In the genomic region with DNA sequence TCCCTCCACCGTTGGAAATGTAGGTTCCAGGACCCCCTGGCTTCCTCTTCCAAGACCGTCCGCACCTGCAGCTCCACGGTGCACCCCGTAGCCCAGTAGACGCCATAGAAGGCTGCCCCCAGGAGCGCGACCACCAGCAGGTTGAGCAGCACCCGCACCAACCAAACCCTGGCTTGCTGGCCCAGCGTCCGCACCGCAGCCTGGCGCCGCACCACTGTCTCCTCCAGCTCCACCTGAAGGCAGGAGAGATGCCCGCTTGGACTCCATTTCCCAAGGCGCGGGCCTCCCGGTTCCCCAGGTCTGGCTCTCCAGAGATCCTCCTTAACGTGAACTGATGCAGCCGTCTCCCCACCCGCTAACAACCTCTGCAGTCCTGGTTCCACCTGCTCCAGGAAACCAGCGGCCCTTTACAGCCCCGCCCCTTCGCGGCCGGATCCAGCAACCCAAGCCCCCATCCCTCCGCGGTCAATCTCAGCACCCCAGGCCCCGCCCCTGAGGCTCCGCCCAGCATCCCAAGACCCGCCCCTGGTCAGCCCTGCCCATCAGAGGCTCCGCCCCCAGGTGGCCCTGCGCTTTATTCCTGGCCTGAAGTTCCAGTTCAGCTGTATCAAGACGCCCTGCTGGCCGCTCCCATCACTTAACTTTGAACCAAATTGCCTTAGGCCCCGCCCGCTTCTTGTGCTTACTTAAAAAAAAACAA, we compare ENCODE assay signal across 1 cellular context.
TF ChIP-seq lines count a peak whose summit lies in the region.

No MANE protein-coding gene starts in this region.

TF ChIP-seq in K562, 482 proteins besides CTCF, POLR2A, EP300 and RAD21 (continues in another document):
- TF ChIP-seq NRF1 (conservative IDR thresholded peaks at IDR 0.05 in 1 of 2, IDR thresholded peaks at IDR 0.05 in 1 of 2) (peak; percentile 51 to 61), ZNF124 (CRISPR knock-in tag; IDR thresholded peaks at IDR 0.05) (no peak), NFXL1 (CRISPR knock-in tag; IDR thresholded peaks at IDR 0.05) (no peak), SAFB (IDR thresholded peaks at IDR 0.05; ENCODE audit: borderline replicate concordance, low read depth, low read length) (no peak), BRD9 (IDR thresholded peaks at IDR 0.05; ENCODE audit: low read depth, partially characterized antibody) (no peak), ZNF785 (CRISPR knock-in tag; IDR thresholded peaks at IDR 0.05) (no peak), NR2C1 (IDR thresholded peaks at IDR 0.05) (no peak), NR2C1 (tag; IDR thresholded peaks at IDR 0.05) (no peak), MTA2 (IDR thresholded peaks at IDR 0.05; ENCODE audit: low read depth) (no peak), ZNF197 (CRISPR knock-in tag; IDR thresholded peaks at IDR 0.05; ENCODE audit: low read depth) (no peak), KLF16 (IDR thresholded peaks at IDR 0.05) (0 out of 2 replicates have a peak, but pooled peaks have one; percentile 7), MEF2D (tag; conservative IDR thresholded peaks at IDR 0.05; ENCODE audit: low read depth) (no peak), NFE2 (IDR thresholded peaks at IDR 0.05; ENCODE audit: low read depth) (no peak), MTF1 (CRISPR knock-in tag; IDR thresholded peaks at IDR 0.05; ENCODE audit: borderline replicate concordance) (no peak), RBM34 (IDR thresholded peaks at IDR 0.05; ENCODE audit: borderline replicate concordance, insufficient read depth, low read length) (no peak), SMC3 (conservative IDR thresholded peaks at IDR 0.05; ENCODE audit: insufficient read depth, low read depth, low read length) (no peak), SMAD4 (CRISPR knock-in tag; conservative IDR thresholded peaks at IDR 0.05) (no peak), ZNF695 (CRISPR knock-in tag; IDR thresholded peaks at IDR 0.05) (no peak), HNRNPLL (IDR thresholded peaks at IDR 0.05; ENCODE audit: low read depth, low read length, poor library complexity, severe bottlenecking) (peak; percentile 15), HDAC8 (tag; IDR thresholded peaks at IDR 0.05) (no peak), SMARCB1 (IDR thresholded peaks at IDR 0.05; ENCODE audit: insufficient read length, low read depth) (no peak), ZNF3 (CRISPR knock-in tag; IDR thresholded peaks at IDR 0.05) (no peak), WHSC1 (IDR thresholded peaks at IDR 0.05; ENCODE audit: low read length) (no peak), ELF2 (CRISPR knock-in tag; IDR thresholded peaks at IDR 0.05) (no peak), PHF8 (IDR thresholded peaks at IDR 0.05; ENCODE audit: borderline replicate concordance, low read length) (no peak), ZNF143 (CRISPR knock-in tag; IDR thresholded peaks at IDR 0.05) (no peak), ZNF384 (IDR thresholded peaks at IDR 0.05; ENCODE audit: low read depth, low read length) (peak; percentile 60; the same call in 1 of the 2 replicates), ZNF780A (CRISPR knock-in tag; IDR thresholded peaks at IDR 0.05) (no peak), ZKSCAN3 (CRISPR knock-in tag; IDR thresholded peaks at IDR 0.05) (no peak), PML (IDR thresholded peaks at IDR 0.05; ENCODE audit: low read length) (no peak), SIN3A (IDR thresholded peaks at IDR 0.05; ENCODE audit: borderline replicate concordance in 2 of 2, control insufficient read depth in 1 of 2, low read depth in 2 of 2, low read length in 2 of 2) (0 out of 4 replicates have a peak, but pooled peaks of 1 of the 2 experiments have one; percentile 31), RBM22 (IDR thresholded peaks at IDR 0.05; ENCODE audit: low read depth, low read length, poor library complexity, severe bottlenecking) (no peak), TAF1 (IDR thresholded peaks at IDR 0.05; ENCODE audit: control insufficient read depth, extremely low read depth, insufficient read depth, low read length, severe bottlenecking) (no peak), MYC (IDR thresholded peaks at IDR 0.05; ENCODE audit: low read depth, low read length) (no peak), MYC (CRISPR knock-in tag; IDR thresholded peaks at IDR 0.05; ENCODE audit: borderline replicate concordance, low read depth) (no peak), NONO (IDR thresholded peaks at IDR 0.05; ENCODE audit: low read depth in 2 of 2, low read length in 1 of 2) (no peak), SNRNP70 (optimal IDR thresholded peaks at IDR 0.05; ENCODE audit: low read depth, low read length) (no peak), RCOR1 (IDR thresholded peaks at IDR 0.05; ENCODE audit: borderline replicate concordance in 1 of 2, low read depth in 2 of 2, low read length in 2 of 2) (peak in 1 of 2 experiments; percentile 69; a peak in 2 of 4 replicates), DDX20 (tag; IDR thresholded peaks at IDR 0.05; ENCODE audit: low read depth) (no peak)
- TF ChIP-seq, protein P1, sequence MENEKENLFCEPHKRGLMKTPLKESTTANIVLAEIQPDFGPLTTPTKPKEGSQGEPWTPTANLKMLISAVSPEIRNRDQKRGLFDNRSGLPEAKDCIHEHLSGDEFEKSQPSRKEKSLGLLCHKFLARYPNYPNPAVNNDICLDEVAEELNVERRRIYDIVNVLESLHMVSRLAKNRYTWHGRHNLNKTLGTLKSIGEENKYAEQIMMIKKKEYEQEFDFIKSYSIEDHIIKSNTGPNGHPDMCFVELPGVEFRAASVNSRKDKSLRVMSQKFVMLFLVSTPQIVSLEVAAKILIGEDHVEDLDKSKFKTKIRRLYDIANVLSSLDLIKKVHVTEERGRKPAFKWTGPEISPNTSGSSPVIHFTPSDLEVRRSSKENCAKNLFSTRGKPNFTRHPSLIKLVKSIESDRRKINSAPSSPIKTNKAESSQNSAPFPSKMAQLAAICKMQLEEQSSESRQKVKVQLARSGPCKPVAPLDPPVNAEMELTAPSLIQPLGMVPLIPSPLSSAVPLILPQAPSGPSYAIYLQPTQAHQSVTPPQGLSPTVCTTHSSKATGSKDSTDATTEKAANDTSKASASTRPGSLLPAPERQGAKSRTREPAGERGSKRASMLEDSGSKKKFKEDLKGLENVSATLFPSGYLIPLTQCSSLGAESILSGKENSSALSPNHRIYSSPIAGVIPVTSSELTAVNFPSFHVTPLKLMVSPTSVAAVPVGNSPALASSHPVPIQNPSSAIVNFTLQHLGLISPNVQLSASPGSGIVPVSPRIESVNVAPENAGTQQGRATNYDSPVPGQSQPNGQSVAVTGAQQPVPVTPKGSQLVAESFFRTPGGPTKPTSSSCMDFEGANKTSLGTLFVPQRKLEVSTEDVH (IDR thresholded peaks at IDR 0.05; ENCODE audit: low read depth, partially characterized antibody): no peak
- TF ChIP-seq, protein P2, sequence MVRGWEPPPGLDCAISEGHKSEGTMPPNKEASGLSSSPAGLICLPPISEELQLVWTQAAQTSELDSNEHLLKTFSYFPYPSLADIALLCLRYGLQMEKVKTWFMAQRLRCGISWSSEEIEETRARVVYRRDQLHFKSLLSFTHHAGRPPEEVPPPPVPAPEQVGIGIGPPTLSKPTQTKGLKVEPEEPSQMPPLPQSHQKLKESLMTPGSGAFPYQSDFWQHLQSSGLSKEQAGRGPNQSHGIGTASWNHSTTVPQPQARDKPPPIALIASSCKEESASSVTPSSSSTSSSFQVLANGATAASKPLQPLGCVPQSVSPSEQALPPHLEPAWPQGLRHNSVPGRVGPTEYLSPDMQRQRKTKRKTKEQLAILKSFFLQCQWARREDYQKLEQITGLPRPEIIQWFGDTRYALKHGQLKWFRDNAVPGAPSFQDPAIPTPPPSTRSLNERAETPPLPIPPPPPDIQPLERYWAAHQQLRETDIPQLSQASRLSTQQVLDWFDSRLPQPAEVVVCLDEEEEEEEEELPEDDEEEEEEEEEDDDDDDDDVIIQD (CRISPR knock-in tag; IDR thresholded peaks at IDR 0.05): no peak
- TF ChIP-seq, protein P3, sequence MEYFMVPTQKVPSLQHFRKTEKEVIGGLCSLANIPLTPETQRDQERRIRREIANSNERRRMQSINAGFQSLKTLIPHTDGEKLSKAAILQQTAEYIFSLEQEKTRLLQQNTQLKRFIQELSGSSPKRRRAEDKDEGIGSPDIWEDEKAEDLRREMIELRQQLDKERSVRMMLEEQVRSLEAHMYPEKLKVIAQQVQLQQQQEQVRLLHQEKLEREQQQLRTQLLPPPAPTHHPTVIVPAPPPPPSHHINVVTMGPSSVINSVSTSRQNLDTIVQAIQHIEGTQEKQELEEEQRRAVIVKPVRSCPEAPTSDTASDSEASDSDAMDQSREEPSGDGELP (CRISPR knock-in tag; IDR thresholded peaks at IDR 0.05; ENCODE audit: borderline replicate concordance): peak; percentile 58; the same call in 1 of the 2 replicates
- TF ChIP-seq, protein P4, sequence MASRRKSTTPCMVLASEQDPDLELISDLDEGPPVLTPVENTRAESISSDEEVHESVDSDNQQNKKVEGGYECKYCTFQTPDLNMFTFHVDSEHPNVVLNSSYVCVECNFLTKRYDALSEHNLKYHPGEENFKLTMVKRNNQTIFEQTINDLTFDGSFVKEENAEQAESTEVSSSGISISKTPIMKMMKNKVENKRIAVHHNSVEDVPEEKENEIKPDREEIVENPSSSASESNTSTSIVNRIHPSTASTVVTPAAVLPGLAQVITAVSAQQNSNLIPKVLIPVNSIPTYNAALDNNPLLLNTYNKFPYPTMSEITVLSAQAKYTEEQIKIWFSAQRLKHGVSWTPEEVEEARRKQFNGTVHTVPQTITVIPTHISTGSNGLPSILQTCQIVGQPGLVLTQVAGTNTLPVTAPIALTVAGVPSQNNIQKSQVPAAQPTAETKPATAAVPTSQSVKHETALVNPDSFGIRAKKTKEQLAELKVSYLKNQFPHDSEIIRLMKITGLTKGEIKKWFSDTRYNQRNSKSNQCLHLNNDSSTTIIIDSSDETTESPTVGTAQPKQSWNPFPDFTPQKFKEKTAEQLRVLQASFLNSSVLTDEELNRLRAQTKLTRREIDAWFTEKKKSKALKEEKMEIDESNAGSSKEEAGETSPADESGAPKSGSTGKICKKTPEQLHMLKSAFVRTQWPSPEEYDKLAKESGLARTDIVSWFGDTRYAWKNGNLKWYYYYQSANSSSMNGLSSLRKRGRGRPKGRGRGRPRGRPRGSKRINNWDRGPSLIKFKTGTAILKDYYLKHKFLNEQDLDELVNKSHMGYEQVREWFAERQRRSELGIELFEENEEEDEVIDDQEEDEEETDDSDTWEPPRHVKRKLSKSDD (conservative IDR thresholded peaks at IDR 0.05; ENCODE audit: low read length): no peak
- TF ChIP-seq, protein P5, sequence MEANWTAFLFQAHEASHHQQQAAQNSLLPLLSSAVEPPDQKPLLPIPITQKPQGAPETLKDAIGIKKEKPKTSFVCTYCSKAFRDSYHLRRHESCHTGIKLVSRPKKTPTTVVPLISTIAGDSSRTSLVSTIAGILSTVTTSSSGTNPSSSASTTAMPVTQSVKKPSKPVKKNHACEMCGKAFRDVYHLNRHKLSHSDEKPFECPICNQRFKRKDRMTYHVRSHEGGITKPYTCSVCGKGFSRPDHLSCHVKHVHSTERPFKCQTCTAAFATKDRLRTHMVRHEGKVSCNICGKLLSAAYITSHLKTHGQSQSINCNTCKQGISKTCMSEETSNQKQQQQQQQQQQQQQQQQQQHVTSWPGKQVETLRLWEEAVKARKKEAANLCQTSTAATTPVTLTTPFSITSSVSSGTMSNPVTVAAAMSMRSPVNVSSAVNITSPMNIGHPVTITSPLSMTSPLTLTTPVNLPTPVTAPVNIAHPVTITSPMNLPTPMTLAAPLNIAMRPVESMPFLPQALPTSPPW (CRISPR knock-in tag; IDR thresholded peaks at IDR 0.05): peak; percentile 68
- TF ChIP-seq, protein P6, sequence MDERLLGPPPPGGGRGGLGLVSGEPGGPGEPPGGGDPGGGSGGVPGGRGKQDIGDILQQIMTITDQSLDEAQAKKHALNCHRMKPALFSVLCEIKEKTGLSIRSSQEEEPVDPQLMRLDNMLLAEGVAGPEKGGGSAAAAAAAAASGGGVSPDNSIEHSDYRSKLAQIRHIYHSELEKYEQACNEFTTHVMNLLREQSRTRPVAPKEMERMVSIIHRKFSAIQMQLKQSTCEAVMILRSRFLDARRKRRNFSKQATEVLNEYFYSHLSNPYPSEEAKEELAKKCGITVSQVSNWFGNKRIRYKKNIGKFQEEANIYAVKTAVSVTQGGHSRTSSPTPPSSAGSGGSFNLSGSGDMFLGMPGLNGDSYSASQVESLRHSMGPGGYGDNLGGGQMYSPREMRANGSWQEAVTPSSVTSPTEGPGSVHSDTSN (CRISPR knock-in tag; IDR thresholded peaks at IDR 0.05; ENCODE audit: low read depth): peak; percentile 42; the same call in 1 of the 2 replicates
- TF ChIP-seq, protein P6 (tag; conservative IDR thresholded peaks at IDR 0.05; ENCODE audit: low read depth): no peak; the same call in 1 of the 2 replicates
- TF ChIP-seq, protein P7, sequence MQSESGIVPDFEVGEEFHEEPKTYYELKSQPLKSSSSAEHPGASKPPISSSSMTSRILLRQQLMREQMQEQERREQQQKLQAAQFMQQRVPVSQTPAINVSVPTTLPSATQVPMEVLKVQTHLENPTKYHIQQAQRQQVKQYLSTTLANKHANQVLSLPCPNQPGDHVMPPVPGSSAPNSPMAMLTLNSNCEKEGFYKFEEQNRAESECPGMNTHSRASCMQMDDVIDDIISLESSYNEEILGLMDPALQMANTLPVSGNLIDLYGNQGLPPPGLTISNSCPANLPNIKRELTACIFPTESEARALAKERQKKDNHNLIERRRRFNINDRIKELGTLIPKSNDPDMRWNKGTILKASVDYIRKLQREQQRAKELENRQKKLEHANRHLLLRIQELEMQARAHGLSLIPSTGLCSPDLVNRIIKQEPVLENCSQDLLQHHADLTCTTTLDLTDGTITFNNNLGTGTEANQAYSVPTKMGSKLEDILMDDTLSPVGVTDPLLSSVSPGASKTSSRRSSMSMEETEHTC (IDR thresholded peaks at IDR 0.05): no peak
- TF ChIP-seq, protein P8, sequence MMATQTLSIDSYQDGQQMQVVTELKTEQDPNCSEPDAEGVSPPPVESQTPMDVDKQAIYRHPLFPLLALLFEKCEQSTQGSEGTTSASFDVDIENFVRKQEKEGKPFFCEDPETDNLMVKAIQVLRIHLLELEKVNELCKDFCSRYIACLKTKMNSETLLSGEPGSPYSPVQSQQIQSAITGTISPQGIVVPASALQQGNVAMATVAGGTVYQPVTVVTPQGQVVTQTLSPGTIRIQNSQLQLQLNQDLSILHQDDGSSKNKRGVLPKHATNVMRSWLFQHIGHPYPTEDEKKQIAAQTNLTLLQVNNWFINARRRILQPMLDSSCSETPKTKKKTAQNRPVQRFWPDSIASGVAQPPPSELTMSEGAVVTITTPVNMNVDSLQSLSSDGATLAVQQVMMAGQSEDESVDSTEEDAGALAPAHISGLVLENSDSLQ (IDR thresholded peaks at IDR 0.05): peak; percentile 91
- TF ChIP-seq, protein P9, sequence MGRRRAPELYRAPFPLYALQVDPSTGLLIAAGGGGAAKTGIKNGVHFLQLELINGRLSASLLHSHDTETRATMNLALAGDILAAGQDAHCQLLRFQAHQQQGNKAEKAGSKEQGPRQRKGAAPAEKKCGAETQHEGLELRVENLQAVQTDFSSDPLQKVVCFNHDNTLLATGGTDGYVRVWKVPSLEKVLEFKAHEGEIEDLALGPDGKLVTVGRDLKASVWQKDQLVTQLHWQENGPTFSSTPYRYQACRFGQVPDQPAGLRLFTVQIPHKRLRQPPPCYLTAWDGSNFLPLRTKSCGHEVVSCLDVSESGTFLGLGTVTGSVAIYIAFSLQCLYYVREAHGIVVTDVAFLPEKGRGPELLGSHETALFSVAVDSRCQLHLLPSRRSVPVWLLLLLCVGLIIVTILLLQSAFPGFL (CRISPR knock-in tag; IDR thresholded peaks at IDR 0.05): no peak
